ENCODE assay signal across 11 cellular contexts in genomic region chr7:81501220-81501619, GRCh38.
DNase-seq lines count a peak whose midpoint lies in the region; ATAC-seq, FAIRE-seq and TF ChIP-seq lines count a peak whose summit lies in the region.
"Had no signal": no experiment of that assay in that cellular context is flagged by ENCODE, and none has a peak within 500 bp of the region (broad histone marks: within the 10 kb centered on the region; RNA-seq: fewer than 3 reads in every experiment).

No MANE protein-coding gene starts in this region.

- ATAC-seq in GM18502 (IDR thresholded peaks at IDR 0.05; ENCODE audit: poor library complexity, unreplicated experiment) (no peak), HG03097 (IDR thresholded peaks at IDR 0.05; ENCODE audit: low FRiP score, unreplicated experiment) (no peak)

- H3K27ac ChIP-seq in VCaP = peak overlapping the region; percentile 45; the same call in 1 of the 2 replicates

- TF ChIP-seq CTCF in D721Med (IDR thresholded peaks at IDR 0.05; ENCODE audit: insufficient read depth, missing control alignments) (peak; percentile 31), VCaP (conservative IDR thresholded peaks at IDR 0.05) (peak; percentile 69)

- no peak for FAIRE-seq in D721Med (lab: Jason Lieb, UNC)

- DNase-seq in D721Med (ENCODE audit: insufficient read length, low spot score) (no peak), M059J (ENCODE audit: low read depth) (peak; percentile 9), midbrain (lab: John Stamatoyannopoulos, UW) (peak; percentile 6), NCI-H187 treated with DMSO at 0.1 percent for 48 hours (lab: John Stamatoyannopoulos, UW) (no peak)
- DNase-seq in stimulated activated CD4-positive, alpha-beta T cell treated with anti-CD3 and anti-CD28 coated beads, Interleukin-4, amount 100 ng/mL, for 4 hours = no peak
- DNase-seq: activated CD4-positive, alpha-beta memory T cell treated with anti-CD3 and anti-CD28 coated beads for 36 hours; NCI-H345; nucleus accumbens had no signal

Comparison
In these comparisons a context has a peak if more than half of its experiments do, and no peak if none do; other contexts are left out.
1. DNase-seq: peak in M059J (single experiment) and midbrain (single experiment); none in D721Med (single experiment), NCI-H187 treated with DMSO at 0.1 percent for 48 hours (single experiment) and stimulated activated CD4-positive, alpha-beta T cell treated with anti-CD3 and anti-CD28 coated beads, Interleukin-4, amount 100 ng/mL, for 4 hours (0 of 2).